29 cellular contexts compared by ENCODE assay signal in the genomic region with DNA sequence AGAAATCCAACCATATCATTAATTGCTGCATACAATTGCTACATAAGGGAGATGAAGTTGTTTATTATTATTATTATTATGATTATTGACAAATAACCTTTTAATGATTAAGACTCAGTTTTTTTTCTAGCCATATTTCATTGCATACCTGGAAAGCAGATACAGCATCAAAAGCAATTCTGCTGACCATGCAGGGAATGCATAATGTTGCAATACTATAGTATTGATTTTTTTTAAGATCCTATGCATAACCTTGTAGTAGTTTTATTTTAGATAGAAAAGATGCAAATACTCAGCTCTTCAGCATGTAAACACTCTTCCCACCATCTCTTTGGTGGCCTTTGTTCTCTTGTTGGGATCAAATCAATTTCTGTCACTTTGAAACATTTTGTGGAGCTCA.
"Had no signal": no experiment of that assay in that cellular context is flagged by ENCODE, and none has a peak within 500 bp of the region (broad histone marks: within the 10 kb centered on the region; RNA-seq: fewer than 3 reads in every experiment).

No MANE protein-coding gene starts in this region.

- H3K9me3 ChIP-seq: testis, thoracic aorta, thyroid gland, tibial artery, upper lobe of left lung, uterus, vagina had no signal

- H3K4me3 Mint-ChIP-seq: stimulated activated effector memory CD8-positive, alpha-beta T cell treated with anti-CD3 and anti-CD28 coated beads, Interleukin-12 subunit alpha, Interleukin-12 subunit beta, amount 100 ng/mL, for 72 hours; stimulated activated memory B cell treated with anti-CD40 and anti-IgM and Interleukin-4, amounts not matched to agents 10 μg/mL and 1 μg/mL and 100 μg/mL, for 72 hours; stimulated activated naive B cell treated with anti-CD40 and anti-IgM and Interleukin-4, amounts not matched to agents 10 μg/mL and 1 μg/mL and 100 μg/mL, for 72 hours; stimulated activated naive CD8-positive, alpha-beta T cell treated with anti-CD3 and anti-CD28 coated beads, Interleukin-15, amount 100 ng/mL, for 72 hours; stimulated activated naive CD8-positive, alpha-beta T cell treated with anti-CD3 and anti-CD28 coated beads, Interleukin-15, Interleukin-2, amounts not matched to agents 100 ng/mL and 50 ng/mL, for 24 hours; type B pancreatic cell had no signal

- H3K4me3 ChIP-seq: stomach, suprapubic skin, testis, thoracic aorta, thyroid gland, tibial artery, tibial nerve, transverse colon, upper lobe of left lung, upper lobe of right lung, uterus, vagina had no signal

- H3K27ac Mint-ChIP-seq: stimulated activated effector memory CD8-positive, alpha-beta T cell treated with anti-CD3 and anti-CD28 coated beads, Interleukin-12 subunit alpha, Interleukin-12 subunit beta, amount 100 ng/mL, for 72 hours; stimulated activated memory B cell treated with anti-CD40 and anti-IgM and Interleukin-4, amounts not matched to agents 10 μg/mL and 1 μg/mL and 100 μg/mL, for 72 hours; stimulated activated naive B cell treated with anti-CD40 and anti-IgM and Interleukin-4, amounts not matched to agents 10 μg/mL and 1 μg/mL and 100 μg/mL, for 72 hours; stimulated activated naive CD8-positive, alpha-beta T cell treated with anti-CD3 and anti-CD28 coated beads, Interleukin-15, amount 100 ng/mL, for 72 hours; stimulated activated naive CD8-positive, alpha-beta T cell treated with anti-CD3 and anti-CD28 coated beads, Interleukin-15, Interleukin-2, amounts not matched to agents 100 ng/mL and 50 ng/mL, for 24 hours; type B pancreatic cell had no signal

- FAIRE-seq: urothelium cell line had no signal

- H3K27ac ChIP-seq: stomach, suprapubic skin, testis, thoracic aorta, thyroid gland, tibial artery, tibial nerve, transverse colon, upper lobe of left lung, upper lobe of right lung, uterus, vagina had no signal

- H3K27me3 ChIP-seq: stomach, suprapubic skin, testis, thyroid gland, tibial artery, tibial nerve, transverse colon, upper lobe of left lung, upper lobe of right lung, uterus, vagina had no signal

- DNase-seq: stimulated activated CD4-positive, alpha-beta T cell treated with anti-CD3 and anti-CD28 coated beads, Interleukin-2, amount 100 ng/mL, for 48 hours; stimulated activated CD4-positive, alpha-beta T cell treated with anti-CD3 and anti-CD28 coated beads, Interleukin-4, amount 100 ng/mL, for 1 hour; stimulated activated CD4-positive, alpha-beta T cell treated with anti-CD3 and anti-CD28 coated beads, Interleukin-4, amount 100 ng/mL, for 24 hours; stimulated activated CD4-positive, alpha-beta T cell treated with anti-CD3 and anti-CD28 coated beads, Interleukin-4, amount 100 ng/mL, for 4 hours; stimulated activated CD8-positive, alpha-beta memory T cell treated with anti-CD3 and anti-CD28 coated beads, Interleukin-4, amount 100 ng/mL, for 48 hours; stimulated activated naive B cell treated with anti-CD40 and anti-IgM and Interleukin-4, amounts not matched to agents 10 μg/mL and 1 μg/mL and 100 μg/mL, for 72 hours; stimulated activated naive CD4-positive, alpha-beta T cell; stimulated activated naive CD4-positive, alpha-beta T cell treated with Interleukin-2 at 50 U/mL for 16 hours; stimulated activated naive CD8-positive, alpha-beta T cell treated with anti-CD3 and anti-CD28 coated beads, Interleukin-15, amount 100 ng/mL, for 72 hours; stimulated activated naive CD8-positive, alpha-beta T cell treated with anti-CD3 and anti-CD28 coated beads, Interleukin-15, Interleukin-2, amounts not matched to agents 100 U/mL and 50 U/mL, for 24 hours; stomach; substantia nigra; testis; thyroid gland; tibial artery; transverse colon; trophoblast cell; upper lobe of left lung; upper lobe of right lung; uterus had no signal

- ATAC-seq: stimulated activated effector memory CD8-positive, alpha-beta T cell treated with anti-CD3 and anti-CD28 coated beads, Interleukin-12 subunit alpha, Interleukin-12 subunit beta, amount 100 ng/mL, for 72 hours; stimulated activated memory B cell treated with anti-CD40 and anti-IgM and Interleukin-4, amounts not matched to agents 10 μg/mL and 1 μg/mL and 100 μg/mL, for 72 hours; stimulated activated naive B cell treated with anti-CD40 and anti-IgM and Interleukin-4, amounts not matched to agents 10 μg/mL and 1 μg/mL and 100 μg/mL, for 72 hours; stimulated activated naive CD8-positive, alpha-beta T cell treated with anti-CD3 and anti-CD28 coated beads, Interleukin-15, amount 100 ng/mL, for 72 hours; stimulated activated naive CD8-positive, alpha-beta T cell treated with anti-CD3 and anti-CD28 coated beads, Interleukin-15, Interleukin-2, amounts not matched to agents 100 U/mL and 50 U/mL, for 24 hours; upper lobe of right lung had no signal

- H3K4me1 ChIP-seq: stomach, suprapubic skin, testis, thyroid gland, tibial artery, transverse colon, upper lobe of left lung, upper lobe of right lung, uterus, vagina had no signal

- H3K4me1 Mint-ChIP-seq: stimulated activated effector memory CD8-positive, alpha-beta T cell treated with anti-CD3 and anti-CD28 coated beads, Interleukin-12 subunit alpha, Interleukin-12 subunit beta, amount 100 ng/mL, for 72 hours; stimulated activated memory B cell treated with anti-CD40 and anti-IgM and Interleukin-4, amounts not matched to agents 10 μg/mL and 1 μg/mL and 100 μg/mL, for 72 hours; stimulated activated naive B cell treated with anti-CD40 and anti-IgM and Interleukin-4, amounts not matched to agents 10 μg/mL and 1 μg/mL and 100 μg/mL, for 72 hours; stimulated activated naive CD8-positive, alpha-beta T cell treated with anti-CD3 and anti-CD28 coated beads, Interleukin-15, amount 100 ng/mL, for 72 hours had no signal

- H3K36me3 Mint-ChIP-seq: stimulated activated effector memory CD8-positive, alpha-beta T cell treated with anti-CD3 and anti-CD28 coated beads, Interleukin-12 subunit alpha, Interleukin-12 subunit beta, amount 100 ng/mL, for 72 hours; stimulated activated memory B cell treated with anti-CD40 and anti-IgM and Interleukin-4, amounts not matched to agents 10 μg/mL and 1 μg/mL and 100 μg/mL, for 72 hours; stimulated activated naive B cell treated with anti-CD40 and anti-IgM and Interleukin-4, amounts not matched to agents 10 μg/mL and 1 μg/mL and 100 μg/mL, for 72 hours; type B pancreatic cell had no signal

- H3K36me3 ChIP-seq: stomach, suprapubic skin, thoracic aorta, thyroid gland, tibial artery, tibial nerve, transverse colon, upper lobe of left lung, upper lobe of right lung, uterus, vagina had no signal

- H3K27me3 Mint-ChIP-seq: stimulated activated memory B cell treated with anti-CD40 and anti-IgM and Interleukin-4, amounts not matched to agents 10 μg/mL and 1 μg/mL and 100 μg/mL, for 72 hours; stimulated activated naive CD8-positive, alpha-beta T cell treated with anti-CD3 and anti-CD28 coated beads, Interleukin-15, Interleukin-2, amounts not matched to agents 100 ng/mL and 50 ng/mL, for 24 hours had no signal
